In genomic region chr5:93598997-93599371, GRCh38 we compare ENCODE assay signal across 20 cellular contexts. TPM values are rescaled to one million over a fixed set of nuclear protein-coding genes. Genes with fewer than 3 reads are reported as not detected.
A peak's percentile ranks its signal among the peaks of the same experiment; 100 is the strongest.
DNase-seq lines count a peak whose midpoint lies in the region; TF ChIP-seq lines count a peak whose summit lies in the region.
"Had no signal": no experiment of that assay in that cellular context is flagged by ENCODE, and none has a peak within 500 bp of the region (broad histone marks: within the 10 kb centered on the region; RNA-seq: fewer than 3 reads in every experiment).

No MANE protein-coding gene starts in this region.

- TF ChIP-seq POLR2A in stomach (IDR thresholded peaks at IDR 0.05), result no peak

- 20 to 40% (median 28%) methylated on average over 5 of the region's 5 CpGs for WGBS in stomach, 5 donors

- no peaks in the 10 kb centered on the region for H3K9me3 ChIP-seq in iPS-15b (ENCODE audit: control insufficient read depth, insufficient read depth, low read length)
- peaks cover 0 to 8% (median 0%) of the 10 kb centered on the region in 4 donors for H3K9me3 ChIP-seq in stomach
- H3K9me3 ChIP-seq: breast epithelium, MG63, pancreas had no signal

- no peak overlapping the region for H3K9ac ChIP-seq in iPS-15b (ENCODE audit: low read depth, low read length)

- H3K4me3 ChIP-seq in H7 (ENCODE audit: insufficient read depth, low read depth, low read length) (no peak overlapping the region), iPS-15b (ENCODE audit: low read depth, low read length) (peak overlapping the region; percentile 18), stomach (no peak overlapping the region)
- H3K4me3 ChIP-seq: lung, MG63, pancreas, Peyer's patch had no signal

- intact Hi-C loops in stomach (cut with DNase I; ENCODE audit: low total_unique reads), result no loop called here

- H3K27ac ChIP-seq in stomach (peak overlapping the region in 3 of 5 donors; percentile 59 to 74 (median 62)), substantia nigra (ENCODE audit: low read depth, low read length, poor library complexity, severe bottlenecking) (no peak overlapping the region)
- H3K27ac ChIP-seq: pancreas, Peyer's patch had no signal

- H3K36me3 ChIP-seq in H7 (replicated peaks; ENCODE audit: control insufficient read depth, insufficient read depth, low read length) (no peaks in the 10 kb centered on the region), iPS-15b (ENCODE audit: control insufficient read depth, insufficient read depth, low read length) (no peaks in the 10 kb centered on the region), stomach (peaks cover 0 to 12% (median 5%) of the 10 kb centered on the region in 4 donors)
- H3K36me3 ChIP-seq: breast epithelium, pancreas, Peyer's patch had no signal

- TF ChIP-seq EP300 in stomach (IDR thresholded peaks at IDR 0.05), result no peak

- H3K4me1 ChIP-seq in iPS-15b (ENCODE audit: control insufficient read depth, insufficient read depth, low read length), result peaks cover 7% of the 10 kb centered on the region
- H3K4me1 ChIP-seq in stomach, result peaks cover 5 to 65% (median 31%) of the 10 kb centered on the region in 4 donors
- H3K4me1 ChIP-seq: breast epithelium, pancreas had no signal

- H3K27me3 ChIP-seq in H7 (ENCODE audit: control insufficient read depth, insufficient read depth, low read length), result peaks cover 100% of the 10 kb centered on the region
- peaks cover 100% of the 10 kb centered on the region for H3K27me3 ChIP-seq in iPS-15b (ENCODE audit: control insufficient read depth, insufficient read depth, low read length)
- peaks cover 5 to 97% (median 93%) of the 10 kb centered on the region in 3 donors for H3K27me3 ChIP-seq in stomach
- H3K27me3 ChIP-seq: MG63 had no signal

- DNase-seq in H7 (peak; percentile 33), astrocyte of the hippocampus (ENCODE audit: low read depth, low spot score) (peak; percentile 44), stomach (no peak), NCI-H345 (lab: John Stamatoyannopoulos, UW) (no peak), globus pallidus (ENCODE audit: low spot score) (no peak), NCI-H526 (lab: John Stamatoyannopoulos, UW) (no peak), substantia nigra (lab: John Stamatoyannopoulos, UW) (no peak)
- DNase-seq: MG63; naive B cell; NCI-H1694 treated with DMSO at 0.1 percent for 48 hours; NCI-H2227 treated with DMSO at 0.1 percent for 48 hours; Peyer's patch; stimulated activated CD4-positive, alpha-beta T cell treated with anti-CD3 and anti-CD28 coated beads, Interleukin-4, amount 100 ng/mL, for 1 hour; T1000 had no signal

- no peak for TF ChIP-seq CTCF in stomach (IDR thresholded peaks at IDR 0.05)

RNA-seq across cellular contexts. Expression of gene NR2F1, which starts 16.0 kb away (rescaled TPM):
- not detected in 2 replicates for total RNA-seq in H7 (2014; rRNA removed; shearing (Covaris generic))
- 100 to 1,000 TPM in 1 of 5 donors, 10 to 100 TPM in 3, under 1 TPM in 1; 0.87 to 115 (median 20.4) TPM for total RNA-seq in stomach
- 10 to 100 TPM; 10.7 to 25.7 (median 24.3) TPM for polyA plus RNA-seq in stomach
- total RNA-seq: activated T-helper 1 cell treated with anti-CD3 and anti-CD28 coated beads, Interleukin-12 subunit alpha, Interleukin-12 subunit beta, Interleukin-2, Interleukin-4 antibody, amounts not matched to agents 30 ng/mL and 10 ng/mL and 1 ng/mL, durations not matched to agents 14 hours and 24 hours and 36 hours had no signal
- polyA plus RNA-seq: IgD-negative memory B cell had no signal

RNA-seq across cellular contexts. Expression of gene NR2F1-AS1, which starts 18.0 kb away (rescaled TPM):
- total RNA-seq in H7 (2014; rRNA removed; shearing (Covaris generic)), result 1.1 and 1.8 TPM in 2 replicates
- 10 to 100 TPM in 4 of 5 donors, 1 to 10 TPM in 1; 4.3 to 40.8 (median 15.8) TPM for total RNA-seq in stomach
- 10 to 100 TPM in 2 of 3 donors, 1 to 10 TPM in 1; 9.7 to 19.6 (median 12.7) TPM for polyA plus RNA-seq in stomach
- total RNA-seq: activated T-helper 1 cell treated with anti-CD3 and anti-CD28 coated beads, Interleukin-12 subunit alpha, Interleukin-12 subunit beta, Interleukin-2, Interleukin-4 antibody, amounts not matched to agents 30 ng/mL and 10 ng/mL and 1 ng/mL, durations not matched to agents 14 hours and 24 hours and 36 hours had no signal
- polyA plus RNA-seq: IgD-negative memory B cell had no signal

Comparison
In these comparisons a context has a peak if more than half of its experiments do, and no peak if none do; other contexts are left out.
1. DNase-seq: peak in H7 (single experiment) and astrocyte of the hippocampus (single experiment); none in stomach (single experiment), NCI-H345 (single experiment), globus pallidus (single experiment), NCI-H526 (0 of 2) and substantia nigra (0 of 49).